In the genomic region with DNA sequence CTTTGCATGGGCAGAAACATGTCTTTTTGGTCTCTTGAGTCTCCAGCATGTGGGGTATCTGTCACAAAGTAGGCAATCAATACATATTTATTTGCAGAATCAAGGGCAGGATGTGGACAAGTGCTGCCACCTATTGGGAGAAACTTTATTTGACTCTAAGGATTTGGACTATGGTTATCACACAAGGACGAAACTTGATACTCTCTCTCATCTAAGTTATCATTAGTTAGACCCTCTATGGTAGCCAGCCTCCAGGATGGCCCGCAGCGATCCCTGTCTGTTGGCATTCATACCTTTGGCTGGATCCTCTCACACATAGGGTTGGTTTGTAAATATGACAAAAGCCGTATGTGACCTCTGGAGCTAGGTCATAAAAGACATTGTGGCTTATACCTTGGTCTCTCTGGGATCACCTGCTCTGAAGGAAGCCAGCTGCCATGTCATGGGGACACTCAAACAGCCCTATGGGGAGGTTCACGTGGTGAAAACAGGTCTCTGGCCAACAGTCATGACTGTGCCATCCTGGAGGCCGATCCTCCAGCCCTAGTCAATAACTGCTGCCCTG, we compare ENCODE assay signal across 8 cellular contexts. TPM values are rescaled to one million over a fixed set of nuclear protein-coding genes. Genes with fewer than 3 reads are reported as not detected.
DNase-seq lines count a peak whose midpoint lies in the region; ATAC-seq and TF ChIP-seq lines count a peak whose summit lies in the region.

No MANE protein-coding gene starts in this region.

- peaks cover 2% of the 10 kb centered on the region for H3K36me3 Mint-ChIP-seq in activated CD8-positive, alpha-beta T cell treated with anti-CD3 and anti-CD28 coated beads, Interleukin-2, amount 10 ng/mL, durations not matched to agents 7 days and 5 days (ENCODE audit: low read depth)

- POLR2A ChIA-PET in activated CD8-positive, alpha-beta T cell treated with anti-CD3 and anti-CD28 coated beads, Interleukin-2, amount 10 ng/mL, durations not matched to agents 7 days and 5 days (lab: Charles Lee) = interaction anchor here (2.2 to 2.6 kb wide), 2 partner anchors 61 to 65 kb away, joined by 8 to 43 read pairs; a partner anchor contains a TSS

- no peaks in the 10 kb centered on the region for H3K9me3 Mint-ChIP-seq in activated CD8-positive, alpha-beta T cell treated with anti-CD3 and anti-CD28 coated beads, Interleukin-2, amount 10 ng/mL, durations not matched to agents 7 days and 5 days (ENCODE audit: insufficient read depth)

- no peak for TF ChIP-seq POLR2A in tibial nerve (IDR thresholded peaks at IDR 0.05)

- H3K9me3 ChIP-seq in muscle layer of duodenum (ENCODE audit: control insufficient read depth in 1 of 2, low read length in 2 of 2) = no peaks in the 10 kb centered on the region
- no peaks in the 10 kb centered on the region for H3K9me3 ChIP-seq in tibial nerve

- DNase-seq in H7 = peak; percentile 64
- DNase-seq in NCI-H524 treated with DMSO at 0.1 percent for 48 hours (lab: John Stamatoyannopoulos, UW) = peak; percentile 23
- DNase-seq in activated CD8-positive, alpha-beta T cell treated with anti-CD3 and anti-CD28 coated beads, Interleukin-2, amount 10 ng/mL, durations not matched to agents 7 days and 5 days = peak; percentile 63
- DNase-seq in epithelial cell of proximal tubule (ENCODE audit: low read depth) = no peak
- peak in 1 of 2 donors; percentile 13 for DNase-seq in tibial nerve (ENCODE audit: low spot score in 2 of 2)

- H3K4me1 ChIP-seq in muscle layer of duodenum (ENCODE audit: control insufficient read depth in 1 of 2, insufficient read depth in 2 of 2, low read length in 2 of 2) = peaks cover 7 to 30% of the 10 kb centered on the region in 2 donors
- H3K4me1 ChIP-seq in tibial nerve = peaks cover 0 to 33% (median 21%) of the 10 kb centered on the region in 4 donors

- CTCF ChIA-PET in activated CD8-positive, alpha-beta T cell treated with anti-CD3 and anti-CD28 coated beads, Interleukin-2, amount 10 ng/mL, durations not matched to agents 7 days and 5 days (lab: Charles Lee) = interaction anchor here (0.6 to 4.2 kb wide), 12 partner anchors 9 to 495 kb away, joined by 3 to 43 read pairs (median 4); a partner anchor contains a TSS

- peak overlapping the region; percentile 95 for H3K27ac Mint-ChIP-seq in activated CD8-positive, alpha-beta T cell treated with anti-CD3 and anti-CD28 coated beads, Interleukin-2, amount 10 ng/mL, durations not matched to agents 7 days and 5 days

- ATAC-seq in activated CD8-positive, alpha-beta T cell treated with anti-CD3 and anti-CD28 coated beads, Interleukin-2, amount 10 ng/mL, durations not matched to agents 7 days and 5 days = no peak
- no peak for ATAC-seq in HG03039 (IDR thresholded peaks at IDR 0.05; ENCODE audit: unreplicated experiment)

- H3K4me1 Mint-ChIP-seq in activated CD8-positive, alpha-beta T cell treated with anti-CD3 and anti-CD28 coated beads, Interleukin-2, amount 10 ng/mL, durations not matched to agents 7 days and 5 days (ENCODE audit: low read depth) = peaks cover 16% of the 10 kb centered on the region

- H3K27ac ChIP-seq in C4-2B (peak overlapping the region; percentile 97), muscle layer of duodenum (ENCODE audit: low read length) (peak overlapping the region; percentile 90), tibial nerve (peak overlapping the region in 3 of 4 donors; percentile 93 to 100 (median 99))

- peaks cover 3% of the 10 kb centered on the region for H3K27me3 Mint-ChIP-seq in activated CD8-positive, alpha-beta T cell treated with anti-CD3 and anti-CD28 coated beads, Interleukin-2, amount 10 ng/mL, durations not matched to agents 7 days and 5 days (ENCODE audit: low read depth)

- 45 to 57% methylated on average over 6 of the region's 6 CpGs for WGBS in tibial nerve, 2 donors

- H3K27me3 ChIP-seq in H7 (ENCODE audit: control insufficient read depth, insufficient read depth, low read length) (no peaks in the 10 kb centered on the region), muscle layer of duodenum (ENCODE audit: low read depth, low read length) (no peaks in the 10 kb centered on the region), tibial nerve (no peaks in the 10 kb centered on the region)

- TF ChIP-seq CTCF in C4-2B (conservative IDR thresholded peaks at IDR 0.05) (peak; percentile 87), epithelial cell of proximal tubule (conservative IDR thresholded peaks at IDR 0.05; ENCODE audit: low read depth, low read length) (peak; percentile 75), tibial nerve (IDR thresholded peaks at IDR 0.05) (peak; percentile 37 to 55 (median 43))

- peak overlapping the region; percentile 95 for H3K4me3 Mint-ChIP-seq in activated CD8-positive, alpha-beta T cell treated with anti-CD3 and anti-CD28 coated beads, Interleukin-2, amount 10 ng/mL, durations not matched to agents 7 days and 5 days

- 0 out of 2 replicates have a peak overlapping the region, but pooled peaks have one; percentile 81 for H3K4me3 ChIP-seq in H7 (ENCODE audit: insufficient read depth, low read depth, low read length)
- H3K4me3 ChIP-seq in epithelial cell of proximal tubule (ENCODE audit: low read depth, low read length) = peak overlapping the region; percentile 84
- peak overlapping the region; percentile 84 to 87 for H3K4me3 ChIP-seq in muscle layer of duodenum (ENCODE audit: low read depth in 1 of 2, low read length in 2 of 2)
- peak overlapping the region in 1 of 4 donors; percentile 99 for H3K4me3 ChIP-seq in tibial nerve

- TF ChIP-seq EP300 in tibial nerve (IDR thresholded peaks at IDR 0.05) = no peak

- no peaks in the 10 kb centered on the region for H3K36me3 ChIP-seq in H7 (replicated peaks; ENCODE audit: control insufficient read depth, insufficient read depth, low read length)
- peaks cover 0 to 7% of the 10 kb centered on the region in 2 donors for H3K36me3 ChIP-seq in muscle layer of duodenum (ENCODE audit: control insufficient read depth in 1 of 2, insufficient read depth in 2 of 2, low read length in 2 of 2)
- H3K36me3 ChIP-seq in tibial nerve = no peaks in the 10 kb centered on the region

RNA-seq across cellular contexts. Expression of a gene that starts 1.1 kb away (rescaled TPM):
- total RNA-seq in H7 (2014; rRNA removed; shearing (Covaris generic)) = 99.2 and 105 TPM in 2 replicates
- total RNA-seq in activated CD8-positive, alpha-beta T cell treated with anti-CD3 and anti-CD28 coated beads, Interleukin-2, amount 10 ng/mL, durations not matched to agents 7 days and 5 days = 10 to 100 TPM; 84.0 to 90.0 TPM
- total RNA-seq in epithelial cell of proximal tubule (89.7 and 91.0 TPM in 2 replicates), tibial nerve (100 to 1,000 TPM in 1 of 4 donors, 10 to 100 TPM in 3; 86.1 to 108 (median 92.9) TPM)

RNA-seq across cellular contexts. Expression of a gene that starts 9.2 kb away (rescaled TPM):
- total RNA-seq in H7 (2014; rRNA removed; shearing (Covaris generic)) = not detected in 2 replicates
- not detected for total RNA-seq in activated CD8-positive, alpha-beta T cell treated with anti-CD3 and anti-CD28 coated beads, Interleukin-2, amount 10 ng/mL, durations not matched to agents 7 days and 5 days
- not detected in 2 replicates for total RNA-seq in epithelial cell of proximal tubule
- not detected for total RNA-seq in tibial nerve
